Comparison of ENCODE assay signal across 1 cellular context in genomic region chr5:127108624-127109260, GRCh38.
TF ChIP-seq lines count a peak whose summit lies in the region.

No MANE protein-coding gene starts in this region.

TF ChIP-seq in HepG2, 621 proteins besides CTCF, POLR2A, EP300 and RAD21 (continued from another document):
- TF ChIP-seq ZNF687 (CRISPR knock-in tag; IDR thresholded peaks at IDR 0.05) = peak; percentile 30; the same call in 1 of the 2 replicates
- peak; percentile 13; the same call in 1 of the 2 replicates for TF ChIP-seq HNF4A (CRISPR knock-in tag; IDR thresholded peaks at IDR 0.05)
- TF ChIP-seq ZNF281 (CRISPR knock-in tag; IDR thresholded peaks at IDR 0.05; ENCODE audit: borderline replicate concordance) = peak; percentile 79
